28 cellular contexts compared by ENCODE assay signal in genomic region chr2:116669782-116670181, GRCh38.
"Had no signal": no experiment of that assay in that cellular context is flagged by ENCODE, and none has a peak within 500 bp of the region (broad histone marks: within the 10 kb centered on the region; RNA-seq: fewer than 3 reads in every experiment).

No MANE protein-coding gene starts in this region.

- H3K4me1 ChIP-seq: gastroesophageal sphincter, parathyroid adenoma, right lobe of liver, stomach, suprapubic skin, transverse colon, uterus had no signal

- H3K4me3 ChIP-seq: dorsolateral prefrontal cortex, gastroesophageal sphincter, right lobe of liver, skin epidermis, stomach, suprapubic skin, transverse colon, uterus had no signal

- H3K27ac Mint-ChIP-seq: activated B cell treated with CpG ODN at 0.5 μM for 24 hours; activated CD4-positive, alpha-beta T cell treated with anti-CD3 and anti-CD28 coated beads for 36 hours; activated naive CD4-positive, alpha-beta T cell treated with anti-CD3 and anti-CD28 coated beads for 36 hours; activated naive CD8-positive, alpha-beta T cell treated with anti-CD3 and anti-CD28 coated beads, Interleukin-2, amount 10 ng/mL, durations not matched to agents 7 days and 5 days; brain; effector memory CD8-positive, alpha-beta T cell; natural killer cell treated with Interleukin-12 subunit alpha and Interleukin-12 subunit beta and Interleukin-15 and Interleukin-18, amount 100 ng/mL, for 72 hours; stimulated activated effector memory CD8-positive, alpha-beta T cell treated with anti-CD3 and anti-CD28 coated beads, Interleukin-12 subunit alpha, Interleukin-12 subunit beta, amount 100 ng/mL, for 72 hours; T-helper 17 cell had no signal

- ATAC-seq: activated CD4-positive, alpha-beta T cell treated with anti-CD3 and anti-CD28 coated beads for 36 hours; activated T-cell treated with anti-CD3 and anti-CD28 coated beads, Interleukin-2, amount 50 U/mL, for 4 hours; effector memory CD8-positive, alpha-beta T cell; gastroesophageal sphincter; natural killer cell treated with Interleukin-12 subunit alpha and Interleukin-12 subunit beta and Interleukin-15 and Interleukin-18, amount 100 ng/mL, for 72 hours; right lobe of liver; stimulated activated effector memory CD8-positive, alpha-beta T cell treated with anti-CD3 and anti-CD28 coated beads, Interleukin-12 subunit alpha, Interleukin-12 subunit beta, amount 100 ng/mL, for 72 hours; T-helper 17 cell had no signal

- H3K4me3 Mint-ChIP-seq: activated B cell treated with CpG ODN at 0.5 μM for 24 hours; activated CD4-positive, alpha-beta T cell treated with anti-CD3 and anti-CD28 coated beads for 36 hours; activated naive CD4-positive, alpha-beta T cell treated with anti-CD3 and anti-CD28 coated beads for 36 hours; activated naive CD8-positive, alpha-beta T cell treated with anti-CD3 and anti-CD28 coated beads, Interleukin-2, amount 10 ng/mL, durations not matched to agents 7 days and 5 days; activated T-cell treated with anti-CD3 and anti-CD28 coated beads, Interleukin-2, amount 50 U/mL, for 4 hours; brain; effector memory CD8-positive, alpha-beta T cell; natural killer cell treated with Interleukin-12 subunit alpha and Interleukin-12 subunit beta and Interleukin-15 and Interleukin-18, amount 100 ng/mL, for 72 hours; stimulated activated effector memory CD8-positive, alpha-beta T cell treated with anti-CD3 and anti-CD28 coated beads, Interleukin-12 subunit alpha, Interleukin-12 subunit beta, amount 100 ng/mL, for 72 hours; T-helper 17 cell had no signal

- H3K9ac ChIP-seq: parathyroid adenoma had no signal

- DNase-seq: activated B cell treated with CpG ODN at 0.5 μM for 24 hours; activated CD4-positive, alpha-beta T cell treated with anti-CD3 and anti-CD28 coated beads for 36 hours; activated CD4-positive, alpha-beta T cell treated with anti-CD3 and anti-CD28 coated beads, Interleukin-2, amount 50 U/mL, for 48 hours; activated CD8-positive, alpha-beta memory T cell treated with anti-CD3 and anti-CD28 coated beads, Interleukin-2, amount 50 U/mL, for 48 hours; activated naive CD4-positive, alpha-beta T cell treated with anti-CD3 and anti-CD28 coated beads for 36 hours; activated naive CD8-positive, alpha-beta T cell treated with anti-CD3 and anti-CD28 coated beads, Interleukin-2, amount 10 ng/mL, durations not matched to agents 7 days and 5 days; activated T-cell treated with anti-CD3 and anti-CD28 coated beads, Interleukin-2, amount 50 U/mL, for 4 hours; amniotic stem cell; central memory CD4-positive, alpha-beta T cell; dorsolateral prefrontal cortex; effector memory CD8-positive, alpha-beta T cell; head of caudate nucleus; hypothalamus; nucleus accumbens; right lobe of liver; stimulated activated CD4-positive, alpha-beta T cell treated with anti-CD3 and anti-CD28 coated beads, Interleukin-2, amount 100 ng/mL, for 24 hours; stomach; T-helper 17 cell; transverse colon; uterus had no signal

- H3K27ac ChIP-seq: dorsolateral prefrontal cortex, epithelial cell of prostate, gastroesophageal sphincter, parathyroid adenoma, right lobe of liver, skin epidermis, stomach, suprapubic skin, transverse colon, uterus had no signal

- H2AFZ ChIP-seq: parathyroid adenoma had no signal

- H3K9me3 ChIP-seq: gastroesophageal sphincter, right lobe of liver, transverse colon, uterus had no signal

- H3K4me1 Mint-ChIP-seq: activated B cell treated with CpG ODN at 0.5 μM for 24 hours; activated CD4-positive, alpha-beta T cell treated with anti-CD3 and anti-CD28 coated beads for 36 hours; activated naive CD8-positive, alpha-beta T cell treated with anti-CD3 and anti-CD28 coated beads, Interleukin-2, amount 10 ng/mL, durations not matched to agents 7 days and 5 days; brain; stimulated activated effector memory CD8-positive, alpha-beta T cell treated with anti-CD3 and anti-CD28 coated beads, Interleukin-12 subunit alpha, Interleukin-12 subunit beta, amount 100 ng/mL, for 72 hours; T-helper 17 cell had no signal

- H3K36me3 Mint-ChIP-seq: activated naive CD8-positive, alpha-beta T cell treated with anti-CD3 and anti-CD28 coated beads, Interleukin-2, amount 10 ng/mL, durations not matched to agents 7 days and 5 days; brain; stimulated activated effector memory CD8-positive, alpha-beta T cell treated with anti-CD3 and anti-CD28 coated beads, Interleukin-12 subunit alpha, Interleukin-12 subunit beta, amount 100 ng/mL, for 72 hours had no signal

- H3K27me3 Mint-ChIP-seq: activated B cell treated with CpG ODN at 0.5 μM for 24 hours; activated CD4-positive, alpha-beta T cell treated with anti-CD3 and anti-CD28 coated beads for 36 hours; activated naive CD8-positive, alpha-beta T cell treated with anti-CD3 and anti-CD28 coated beads, Interleukin-2, amount 10 ng/mL, durations not matched to agents 7 days and 5 days; effector memory CD8-positive, alpha-beta T cell; natural killer cell treated with Interleukin-12 subunit alpha and Interleukin-12 subunit beta and Interleukin-15 and Interleukin-18, amount 100 ng/mL, for 72 hours; T-helper 17 cell had no signal

- H3K27me3 ChIP-seq: dorsolateral prefrontal cortex, gastroesophageal sphincter, right lobe of liver, stomach, suprapubic skin, transverse colon, uterus had no signal

- H3K36me3 ChIP-seq: gastroesophageal sphincter, right lobe of liver, stomach, suprapubic skin, transverse colon, uterus had no signal

- H3K79me2 ChIP-seq: parathyroid adenoma had no signal
